ENCODE assay signal across 10 cellular contexts in genomic region chr6:129644567-129645015, GRCh38.
DNase-seq lines count a peak whose midpoint lies in the region; ATAC-seq, FAIRE-seq and TF ChIP-seq lines count a peak whose summit lies in the region.
"Had no signal": no experiment of that assay in that cellular context is flagged by ENCODE, and none has a peak within 500 bp of the region (broad histone marks: within the 10 kb centered on the region; RNA-seq: fewer than 3 reads in every experiment).

No MANE protein-coding gene starts in this region.

- POLR2A ChIA-PET in A673 (lab: Charles Lee; ENCODE audit: low non-redundant PET) (interaction anchor here (0.6 kb wide), 1 partner anchor 690 kb away, joined by 3 read pairs; no protein-coding TSS in a partner anchor), IMR-90 (lab: Charles Lee; ENCODE audit: unreplicated experiment) (no interaction called here)
- POLR2A ChIA-PET in activated CD8-positive, alpha-beta T cell treated with anti-CD3 and anti-CD28 coated beads for 36 hours (lab: Charles Lee): no interaction called here

- no peaks in the 10 kb centered on the region for H3K9me3 Mint-ChIP-seq in activated CD8-positive, alpha-beta T cell treated with anti-CD3 and anti-CD28 coated beads for 36 hours

- DNase-seq in A673 (ENCODE audit: low spot score) (no peak), IMR-90 (peak; percentile 76), bronchial epithelial cell (ENCODE audit: low read depth) (peak; percentile 44), lung microvascular endothelial cell (ENCODE audit: low read depth in 2 of 2) (peak; percentile 71 to 87), psoas muscle (no peak), NCI-H1930 (lab: John Stamatoyannopoulos, UW) (no peak)
- no peak for DNase-seq in stimulated activated naive CD8-positive, alpha-beta T cell treated with anti-CD3 and anti-CD28 coated beads, Interleukin-15, Interleukin-2, amounts not matched to agents 100 U/mL and 50 U/mL, for 24 hours
- no peak for DNase-seq in activated CD8-positive, alpha-beta T cell treated with anti-CD3 and anti-CD28 coated beads for 36 hours
- DNase-seq: colonic mucosa, sigmoid colon had no signal

- H2AFZ ChIP-seq in IMR-90 (replicated peaks; ENCODE audit: low read length, poor library complexity): no peak overlapping the region

- H3K4ac ChIP-seq in IMR-90 (ENCODE audit: low read depth, low read length): peak overlapping the region; percentile 33; the same call in 1 of the 2 replicates

- H3K9me3 ChIP-seq in A673 (ENCODE audit: low read depth, low read length, poor library complexity, severe bottlenecking): no peaks in the 10 kb centered on the region
- no peaks in the 10 kb centered on the region for H3K9me3 ChIP-seq in IMR-90 (ENCODE audit: control insufficient read depth, insufficient read depth, low read length)
- no peaks in the 10 kb centered on the region for H3K9me3 ChIP-seq in psoas muscle
- H3K9me3 ChIP-seq: colonic mucosa, sigmoid colon had no signal

- peak; percentile 69 for ATAC-seq in IMR-90 (ENCODE audit: low read depth)
- ATAC-seq in stimulated activated naive CD8-positive, alpha-beta T cell treated with anti-CD3 and anti-CD28 coated beads, Interleukin-15, Interleukin-2, amounts not matched to agents 100 U/mL and 50 U/mL, for 24 hours: no peak
- no peak for ATAC-seq in psoas muscle
- ATAC-seq in activated CD8-positive, alpha-beta T cell treated with anti-CD3 and anti-CD28 coated beads for 36 hours: no peak

- H3K79me1 ChIP-seq in IMR-90 (ENCODE audit: low read depth in 1 of 2, low read length in 2 of 2): peaks cover 28 to 34% of the 10 kb centered on the region in 2 experiments; a peak in 3 of 4 replicates

- peak overlapping the region; percentile 92 for H2BK120ac ChIP-seq in IMR-90 (ENCODE audit: low read depth, low read length)

- no peaks in the 10 kb centered on the region for H4K20me1 ChIP-seq in IMR-90 (ENCODE audit: insufficient read depth, low read length)

- in situ Hi-C loops in IMR-90 (cut with MboI; ENCODE audit: low sequenced_read_pairs): no loop called here

- no peak overlapping the region for H3K4me3 Mint-ChIP-seq in activated CD8-positive, alpha-beta T cell treated with anti-CD3 and anti-CD28 coated beads for 36 hours

- H3K27me3 Mint-ChIP-seq in activated CD8-positive, alpha-beta T cell treated with anti-CD3 and anti-CD28 coated beads for 36 hours: no peaks in the 10 kb centered on the region

- no peak overlapping the region for H2AK9ac ChIP-seq in IMR-90 (replicated peaks; ENCODE audit: low read depth, low read length, poor library complexity)

- H3K23ac ChIP-seq in IMR-90 (ENCODE audit: low read depth, low read length): no peak overlapping the region

- peak overlapping the region; percentile 86; the same call in 1 of the 2 replicates for H2BK20ac ChIP-seq in IMR-90 (ENCODE audit: low read depth, low read length)

- no peak overlapping the region; the same call in 2 of the 3 replicates for H2BK15ac ChIP-seq in IMR-90 (ENCODE audit: low read depth, low read length)

- peaks cover 35% of the 10 kb centered on the region for H3K4me1 ChIP-seq in A673 (ENCODE audit: insufficient read depth, low read length, poor library complexity, severe bottlenecking)
- peaks cover 16% of the 10 kb centered on the region for H3K4me1 ChIP-seq in IMR-90 (ENCODE audit: control insufficient read depth, insufficient read depth, low read length)
- peaks cover 24% of the 10 kb centered on the region for H3K4me1 ChIP-seq in psoas muscle
- H3K4me1 ChIP-seq: colonic mucosa had no signal

- no peak overlapping the region for H2AK5ac ChIP-seq in IMR-90 (ENCODE audit: low read depth, low read length)

- no peak overlapping the region for H4K91ac ChIP-seq in IMR-90 (ENCODE audit: insufficient read depth, low read depth, low read length)

- no peak overlapping the region for H3K56ac ChIP-seq in IMR-90 (ENCODE audit: extremely low read depth, insufficient read depth, low read length)

- H3K4me2 ChIP-seq in IMR-90 (ENCODE audit: low read depth, low read length): peak overlapping the region; percentile 43

- H3K27me3 ChIP-seq in A673 (replicated peaks; ENCODE audit: insufficient read depth, low read depth, low read length, poor library complexity) (no peaks in the 10 kb centered on the region), IMR-90 (ENCODE audit: control insufficient read depth, insufficient read depth, low read length) (no peaks in the 10 kb centered on the region), bronchial epithelial cell (ENCODE audit: control insufficient read depth, insufficient read depth, low read length) (no peaks in the 10 kb centered on the region), psoas muscle (ENCODE audit: insufficient read depth in 3 of 3, low read length in 2 of 3) (no peaks in the 10 kb centered on the region)
- H3K27me3 ChIP-seq: colonic mucosa, sigmoid colon had no signal

- no peak overlapping the region for H3K27ac Mint-ChIP-seq in activated CD8-positive, alpha-beta T cell treated with anti-CD3 and anti-CD28 coated beads for 36 hours

- CTCF ChIA-PET in A673 (lab: Charles Lee) (no interaction called here), IMR-90 (lab: Yijun Ruan, JAX) (interaction anchor here (0.6 kb wide), 1 partner anchor 75 kb away, joined by 3 read pairs; no protein-coding TSS in a partner anchor)
- CTCF ChIA-PET in activated CD8-positive, alpha-beta T cell treated with anti-CD3 and anti-CD28 coated beads for 36 hours (lab: Charles Lee): interaction anchor here (0.6 to 1.1 kb wide), 2 partner anchors 87 to 1060 kb away, joined by 3 to 4 read pairs; no protein-coding TSS in a partner anchor

- H4K8ac ChIP-seq in IMR-90 (ENCODE audit: low read depth in 2 of 2, low read length in 2 of 2): peak overlapping the region; percentile 3 to 33; a peak in 2 of 4 replicates

- H3K4me1 Mint-ChIP-seq in activated CD8-positive, alpha-beta T cell treated with anti-CD3 and anti-CD28 coated beads for 36 hours (ENCODE audit: low read depth): no peaks in the 10 kb centered on the region

- peak overlapping the region; percentile 30; the same call in 1 of the 2 replicates for H3K18ac ChIP-seq in IMR-90 (ENCODE audit: low read depth, low read length)

- peak overlapping the region; percentile 77 for H2BK5ac ChIP-seq in IMR-90 (ENCODE audit: low read depth, low read length, poor library complexity, severe bottlenecking)

- TF ChIP-seq CTCF in A673 (conservative IDR thresholded peaks at IDR 0.05; ENCODE audit: low read depth, low read length) (no peak), IMR-90 (conservative IDR thresholded peaks at IDR 0.05; ENCODE audit: low read depth, low read length) (no peak), bronchial epithelial cell (IDR thresholded peaks at IDR 0.05; ENCODE audit: insufficient read depth, low read length, severe bottlenecking) (no peak), psoas muscle (IDR thresholded peaks at IDR 0.05) (no peak)
- no peak for TF ChIP-seq CTCF in activated CD8-positive, alpha-beta T cell treated with anti-CD3 and anti-CD28 coated beads for 36 hours (IDR thresholded peaks at IDR 0.05)

- no peak overlapping the region for H3K14ac ChIP-seq in IMR-90 (replicated peaks; ENCODE audit: low read depth, low read length)

- dilution Hi-C loops in IMR-90 (cut with HindIII; ENCODE audit: low sequenced_read_pairs, unreplicated experiment): no loop called here

- H4K5ac ChIP-seq in IMR-90 (ENCODE audit: low read depth, low read length): no peak overlapping the region

- no peak for FAIRE-seq in bronchial epithelial cell (lab: Jason Lieb, UNC)

- H3K36me3 ChIP-seq in A673 (ENCODE audit: insufficient read depth, low read length, poor library complexity, severe bottlenecking) (no peaks in the 10 kb centered on the region), IMR-90 (ENCODE audit: control insufficient read depth, insufficient read depth, low read length) (no peaks in the 10 kb centered on the region), bronchial epithelial cell (ENCODE audit: control insufficient read depth, insufficient read depth, low read length) (no peaks in the 10 kb centered on the region), psoas muscle (ENCODE audit: insufficient read depth in 1 of 2, low read depth in 1 of 2) (no peaks in the 10 kb centered on the region)
- H3K36me3 ChIP-seq: colonic mucosa, sigmoid colon had no signal

- no peak for TF ChIP-seq POLR2A in IMR-90 (IDR thresholded peaks at IDR 0.05; ENCODE audit: low read depth, low read length)

- peaks cover 3% of the 10 kb centered on the region; the same call in 1 of the 2 replicates for H3K9me1 ChIP-seq in IMR-90 (ENCODE audit: insufficient read depth, low read length)

- H3K27ac ChIP-seq in A673 (ENCODE audit: low read depth, low read length, poor library complexity, severe bottlenecking): peak overlapping the region; percentile 36
- no peak overlapping the region for H3K27ac ChIP-seq in IMR-90 (ENCODE audit: insufficient read depth, low read length)
- H3K27ac ChIP-seq in psoas muscle: no peak overlapping the region
- H3K27ac ChIP-seq: colonic mucosa had no signal

- WGBS in IMR-90 (ENCODE audit: extremely low coverage in 2 of 2, insufficient read length in 1 of 2), 2 experiments: no CpG with 5 or more reads among the region's 1 CpG
- 52 to 60% (median 53%) methylated on average over 1 of the region's 1 CpG for WGBS in psoas muscle, 3 donors

- intact Hi-C loops in A673 (cut with micrococcal nuclease; ENCODE audit: unreplicated experiment) (no loop called here), IMR-90 (cut with micrococcal nuclease) (no loop called here), psoas muscle (cut with DNase I) (no loop called here)
- intact Hi-C loops in activated CD8-positive, alpha-beta T cell treated with anti-CD3 and anti-CD28 coated beads for 36 hours (cut with micrococcal nuclease): no loop called here

- H3K36me3 Mint-ChIP-seq in activated CD8-positive, alpha-beta T cell treated with anti-CD3 and anti-CD28 coated beads for 36 hours (ENCODE audit: low read depth): no peaks in the 10 kb centered on the region

- TF ChIP-seq RAD21 in IMR-90 (IDR thresholded peaks at IDR 0.05; ENCODE audit: low read length): no peak

- H3K4me3 ChIP-seq in A673 (ENCODE audit: low read depth, low read length, poor library complexity, severe bottlenecking): no peak overlapping the region
- H3K4me3 ChIP-seq in IMR-90 (ENCODE audit: insufficient read depth, low read depth, low read length): no peak overlapping the region
- no peak overlapping the region for H3K4me3 ChIP-seq in bronchial epithelial cell (ENCODE audit: low read depth, low read length)
- H3K4me3 ChIP-seq in psoas muscle: no peak overlapping the region
- H3K4me3 ChIP-seq: colonic mucosa, sigmoid colon had no signal

- H3K9ac ChIP-seq in IMR-90 (ENCODE audit: low read depth, low read length): no peak overlapping the region; the same call in 1 of the 2 replicates

- no TSS peak for BruUV-seq in A673 (replicated peaks; lab: Mats Ljungman, UMichigan)
- BruUV-seq in IMR-90 (replicated peaks; lab: Mats Ljungman, UMichigan): no TSS peak

TF ChIP-seq in IMR-90, 13 proteins besides CTCF, POLR2A, EP300 and RAD21 (continues in another document):
- TF ChIP-seq MXI1 (IDR thresholded peaks at IDR 0.05; ENCODE audit: borderline replicate concordance, low read depth, low read length) (no peak), MAFK (IDR thresholded peaks at IDR 0.05; ENCODE audit: low read depth, low read length) (peak; percentile 60), FOS (IDR thresholded peaks at IDR 0.05; ENCODE audit: low read depth, low read length) (no peak), BHLHE40 (IDR thresholded peaks at IDR 0.05; ENCODE audit: low read depth, low read length) (peak; percentile 51; the same call in 1 of the 2 replicates), NFE2L2 (IDR thresholded peaks at IDR 0.05; ENCODE audit: low read depth, low read length) (peak; percentile 53)

Comparison
In these comparisons a context has a peak if more than half of its experiments do, and no peak if none do; other contexts are left out.
1. DNase-seq: peak in IMR-90 (single experiment), bronchial epithelial cell (single experiment) and lung microvascular endothelial cell (2 of 2); none in A673 (single experiment), stimulated activated naive CD8-positive, alpha-beta T cell treated with anti-CD3 and anti-CD28 coated beads, Interleukin-15, Interleukin-2, amounts not matched to agents 100 U/mL and 50 U/mL, for 24 hours (single experiment), psoas muscle (0 of 2), activated CD8-positive, alpha-beta T cell treated with anti-CD3 and anti-CD28 coated beads for 36 hours (single experiment) and NCI-H1930 (0 of 2).